Comparison of ENCODE assay signal across 8 cellular contexts in the genomic region with DNA sequence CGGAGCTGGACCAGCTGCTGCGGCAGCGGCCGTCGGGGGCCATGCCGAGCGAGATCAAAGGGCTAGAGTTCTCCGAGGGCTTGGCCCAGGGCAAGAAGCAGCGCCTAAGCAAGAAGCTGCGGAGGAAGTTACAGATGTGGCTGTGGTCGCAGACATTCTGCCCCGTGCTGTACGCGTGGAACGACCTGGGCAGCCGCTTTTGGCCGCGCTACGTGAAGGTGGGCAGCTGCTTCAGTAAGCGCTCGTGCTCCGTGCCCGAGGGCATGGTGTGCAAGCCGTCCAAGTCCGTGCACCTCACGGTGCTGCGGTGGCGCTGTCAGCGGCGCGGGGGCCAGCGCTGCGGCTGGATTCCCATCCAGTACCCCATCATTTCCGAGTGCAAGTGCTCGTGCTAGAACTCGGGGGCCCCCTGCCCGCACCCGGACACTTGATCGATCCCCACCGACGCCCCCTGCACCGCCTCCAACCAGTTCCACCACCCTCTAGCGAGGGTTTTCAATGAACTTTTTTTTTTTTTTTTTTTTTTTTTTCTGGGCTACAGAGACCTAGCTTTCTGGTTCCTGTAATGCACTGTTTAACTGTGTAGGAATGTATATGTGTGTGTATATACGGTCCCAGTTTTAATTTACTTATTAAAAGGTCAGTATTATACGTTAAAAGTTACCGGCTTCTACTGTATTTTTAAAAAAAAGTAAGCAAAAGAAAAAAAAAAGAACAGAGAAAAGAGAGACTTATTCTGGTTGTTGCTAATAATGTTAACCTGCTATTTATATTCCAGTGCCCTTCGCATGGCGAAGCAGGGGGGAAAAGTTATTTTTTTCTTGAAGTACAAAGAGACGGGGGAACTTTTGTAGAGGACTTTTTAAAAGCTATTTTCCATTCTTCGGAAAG. TPM values are rescaled to one million over a fixed set of nuclear protein-coding genes. Genes with fewer than 3 reads are reported as not detected.
DNase-seq lines count a peak whose midpoint lies in the region; FAIRE-seq and TF ChIP-seq lines count a peak whose summit lies in the region.

No MANE protein-coding gene starts in this region.

- CTCF ChIA-PET in H1 (lab: Charles Lee; ENCODE audit: partially characterized antibody) = interaction anchor here (0.5 to 3.6 kb wide), 13 partner anchors 9 to 203 kb away, joined by 3 to 17 read pairs (median 4); no protein-coding TSS in a partner anchor

- H3K36me3 ChIP-seq in WERI-Rb-1 (no peaks in the 10 kb centered on the region), H1 (ENCODE audit: control insufficient read depth in 2 of 4, insufficient read depth in 4 of 4, low read length in 3 of 4) (no peaks in the 10 kb centered on the region)

- H3K27me3 ChIP-seq in WERI-Rb-1 (ENCODE audit: insufficient read depth, low read depth, severe bottlenecking) (peaks cover 70% of the 10 kb centered on the region), H1 (replicated peaks in 1 of 4; ENCODE audit: control insufficient read depth in 3 of 4, extremely low read depth in 1 of 4, insufficient read depth in 3 of 4, low read length in 3 of 4) (peaks cover 12 to 64% (median 50%) of the 10 kb centered on the region in 4 experiments)

- H3K36me3 Mint-ChIP-seq in CD14-positive monocyte = peaks cover 5 to 7% of the 10 kb centered on the region in 2 donors
- no peaks in the 10 kb centered on the region for H3K36me3 Mint-ChIP-seq in nephron progenitor cell (ENCODE audit: low read depth)

- H2AFZ ChIP-seq in H1 (ENCODE audit: low read length) = peak overlapping the region; percentile 72; the same call in 1 of the 2 replicates

- H2BK5ac ChIP-seq in H1 (ENCODE audit: low read depth, low read length) = no peak overlapping the region

- H3K9me3 Mint-ChIP-seq in CD14-positive monocyte (peaks cover 0 to 22% (median 6%) of the 10 kb centered on the region in 7 donors), nephron progenitor cell (no peaks in the 10 kb centered on the region)

- no peak overlapping the region for H2AK5ac ChIP-seq in H1 (ENCODE audit: low read depth, low read length)

- FAIRE-seq in H1 (lab: Jason Lieb, UNC) = no peak

- peak overlapping the region; percentile 38 for H3K4me3 ChIP-seq in WERI-Rb-1 (ENCODE audit: low read depth, low read length)
- peak overlapping the region; percentile 39 to 75 (median 50) for H3K4me3 ChIP-seq in H1 (ENCODE audit: extremely low read depth in 1 of 4, insufficient read depth in 2 of 4, low read depth in 3 of 4, low read length in 4 of 4)

- H3K79me2 ChIP-seq in H1 (ENCODE audit: control insufficient read depth in 1 of 2, insufficient read depth in 2 of 2, low read length in 2 of 2) = no peaks in the 10 kb centered on the region

- H3K18ac ChIP-seq in H1 (ENCODE audit: extremely low read depth, low read length) = no peak overlapping the region; the same call in 1 of the 2 replicates

- H3K27me3 Mint-ChIP-seq in CD14-positive monocyte (ENCODE audit: low read depth in 3 of 3) (peaks cover 53 to 77% (median 57%) of the 10 kb centered on the region in 3 donors), nephron progenitor cell (ENCODE audit: low read depth, poor library complexity) (peaks cover 60% of the 10 kb centered on the region)

- WGBS in H1 (ENCODE audit: extremely low coverage in 1 of 2, insufficient coverage in 1 of 2, insufficient read length in 1 of 2, insufficient replicate concordance in 2 of 2, low coverage in 1 of 2, low lambda C conversion rate in 2 of 2, missing lambda C conversion rate in 1 of 2), 2 experiments = 6% methylated on average over 33 of the region's 50 CpGs; no CpG with 5 or more reads in 1 of the 2 experiments

- intact Hi-C loops in CD14-positive monocyte (cut with micrococcal nuclease) = loop anchor here (5.0 kb wide), 2 partner anchors 178 to 188 kb away; no protein-coding TSS in a partner anchor

- H2BK20ac ChIP-seq in H1 (ENCODE audit: low read length) = 0 out of 2 replicates have a peak overlapping the region, but pooled peaks have one; percentile 66

- peak overlapping the region; percentile 35 for H4K91ac ChIP-seq in H1 (replicated peaks; ENCODE audit: insufficient read length, low read length)

- H3K9ac ChIP-seq in H1 (replicated peaks in 1 of 4; ENCODE audit: extremely low read depth in 1 of 4, low read depth in 3 of 4, low read length in 3 of 4) = no peak overlapping the region

- H3K4me1 Mint-ChIP-seq in CD14-positive monocyte (peaks cover 42% of the 10 kb centered on the region), nephron progenitor cell (peaks cover 39% of the 10 kb centered on the region)

- no peak for TF ChIP-seq POLR2A in H1 (IDR thresholded peaks at IDR 0.05; ENCODE audit: control extremely low read depth in 1 of 2, low read depth in 2 of 2, low read length in 2 of 2)

- H3K14ac ChIP-seq in H1 (ENCODE audit: insufficient read length) = no peak overlapping the region

- no peak overlapping the region for H3K27ac Mint-ChIP-seq in CD14-positive monocyte
- no peak overlapping the region for H3K27ac Mint-ChIP-seq in nephron progenitor cell

- POLR2A ChIA-PET in H1 (lab: Charles Lee; ENCODE audit: partially characterized antibody) = interaction anchor here (0.6 to 0.7 kb wide), 2 partner anchors 53 to 106 kb away, joined by 3 read pairs; no protein-coding TSS in a partner anchor

- no peak overlapping the region for H3K56ac ChIP-seq in H1 (replicated peaks; ENCODE audit: insufficient read length, low read depth, low read length)

- H2BK120ac ChIP-seq in H1 (replicated peaks; ENCODE audit: low read depth, low read length) = no peak overlapping the region

- H2BK15ac ChIP-seq in H1 (ENCODE audit: low read length) = no peak overlapping the region; the same call in 1 of the 2 replicates

- H4K5ac ChIP-seq in H1 (ENCODE audit: insufficient read length, low read depth, low read length) = no peak overlapping the region

- peak overlapping the region; percentile 62 to 99 for H3K4me2 ChIP-seq in H1 (ENCODE audit: insufficient read depth in 1 of 2, low read depth in 2 of 2, low read length in 2 of 2)

- no peak for TF ChIP-seq RAD21 in H1 (IDR thresholded peaks at IDR 0.05 in 1 of 2, conservative IDR thresholded peaks at IDR 0.05 in 1 of 2; ENCODE audit: low read depth in 2 of 2, low read length in 2 of 2)

- peaks cover 0 to 11% (median 4%) of the 10 kb centered on the region in 4 experiments; a peak in 5 of 7 replicates for H3K4me1 ChIP-seq in H1 (replicated peaks in 1 of 4; ENCODE audit: control insufficient read depth in 3 of 4, insufficient read depth in 4 of 4, low read length in 3 of 4)

- H3K4me3 Mint-ChIP-seq in CD14-positive monocyte (peak overlapping the region; percentile 60 to 85), nephron progenitor cell (peak overlapping the region; percentile 83)

- H4K8ac ChIP-seq in H1 (ENCODE audit: extremely low read depth, insufficient read depth, low read length) = peak overlapping the region; percentile 26; the same call in 1 of the 2 replicates

- TF ChIP-seq CTCF in CD14-positive monocyte (IDR thresholded peaks at IDR 0.05) (no peak), WERI-Rb-1 (IDR thresholded peaks at IDR 0.05; ENCODE audit: low read depth, low read length) (peak; percentile 32; the same call in 1 of the 2 replicates), H1 (IDR thresholded peaks at IDR 0.05; ENCODE audit: control extremely low read depth in 1 of 3, insufficient read depth in 1 of 3, low read depth in 1 of 3, low read length in 3 of 3) (no peak), nephron progenitor cell (IDR thresholded peaks at IDR 0.05) (no peak)

- no peaks in the 10 kb centered on the region for H4K20me1 ChIP-seq in H1 (replicated peaks in 1 of 2; ENCODE audit: control insufficient read depth in 1 of 2, insufficient read depth in 2 of 2, low read length in 2 of 2)

- no peak overlapping the region for H3K4ac ChIP-seq in H1 (replicated peaks; ENCODE audit: insufficient read length, low read depth, low read length)

- H3K27ac ChIP-seq in WERI-Rb-1 (no peak overlapping the region), H1 (ENCODE audit: low read depth, low read length) (no peak overlapping the region)

- no peaks in the 10 kb centered on the region for H3K79me1 ChIP-seq in H1 (ENCODE audit: low read depth, low read length)

- H2BK12ac ChIP-seq in H1 (ENCODE audit: low read depth, low read length) = peak overlapping the region; percentile 72; the same call in 1 of the 2 replicates

- peaks cover 30% of the 10 kb centered on the region for H3K23me2 ChIP-seq in H1 (ENCODE audit: low read depth, low read length)

- DNase-seq in CD14-positive monocyte (ENCODE audit: low spot score) (peak; percentile 45), HK-2 (ENCODE audit: unreplicated experiment) (peak; percentile 38), WERI-Rb-1 (no peak), H1 (ENCODE audit: low read depth in 1 of 2, low spot score in 2 of 2) (peak in 1 of 2 experiments; percentile 74), nephron progenitor cell (no peak), NCI-H1436 (lab: John Stamatoyannopoulos, UW) (no peak), NCI-H446 treated with DMSO at 0.1 percent for 48 hours (lab: John Stamatoyannopoulos, UW) (no peak), DMS114 treated with DMSO at 0.1 percent for 48 hours (lab: John Stamatoyannopoulos, UW; ENCODE audit: unreplicated experiment) (no peak)

- H3K9me3 ChIP-seq in WERI-Rb-1 (ENCODE audit: severe bottlenecking) (no peaks in the 10 kb centered on the region), H1 (ENCODE audit: insufficient read depth in 2 of 2, low read depth in 1 of 2, low read length in 1 of 2) (no peaks in the 10 kb centered on the region)

- no peak for TF ChIP-seq EP300 in H1 (IDR thresholded peaks at IDR 0.05; ENCODE audit: borderline replicate concordance in 1 of 2, low read depth in 2 of 2, low read length in 2 of 2)

- no peak overlapping the region for H3K23ac ChIP-seq in H1 (ENCODE audit: insufficient read length)

TF ChIP-seq in H1, 55 proteins besides CTCF, POLR2A, EP300 and RAD21 (continues in another document):
- TF ChIP-seq HDAC2 (IDR thresholded peaks at IDR 0.05; ENCODE audit: borderline replicate concordance in 1 of 2, low read depth in 2 of 2, low read length in 2 of 2) (no peak), RNF2 (IDR thresholded peaks at IDR 0.05; ENCODE audit: borderline replicate concordance, low read depth, low read length, missing control alignments, poor library complexity, severe bottlenecking) (no peak), CTBP2 (IDR thresholded peaks at IDR 0.05; ENCODE audit: borderline replicate concordance, insufficient read depth, insufficient read length, low read length) (peak; percentile 34), CREB1 (IDR thresholded peaks at IDR 0.05) (no peak), CHD2 (IDR thresholded peaks at IDR 0.05; ENCODE audit: low read length) (no peak)

RNA-seq across cellular contexts. Expression of a gene that starts 1.3 kb away (rescaled TPM):
- under 1 TPM in 1 of 2 donors, not detected in 1; 0.11 TPM for polyA plus RNA-seq in CD14-positive monocyte
- 0.23 and 0.35 TPM in 2 replicates for total RNA-seq in H1 (2021; fragmentation: NEBNext Ultra II Directional; extraction: Animal tissue kit (Norgen Biotek cat#: 25700))
- 0.35 and 0.58 TPM in 2 replicates for polyA plus RNA-seq in H1 (2011; rRNA removed)
- 0.28 TPM for polyA plus RNA-seq in H1 (2011; cell fraction: cytosol; rRNA removed)
- polyA plus RNA-seq in H1 (2011; cell fraction: nucleus; rRNA removed) = 0.37 TPM
- 0.12 to 0.30 TPM (median 0.25 TPM) in 4 replicates for polyA plus RNA-seq in H1 (2012, experiment 1 of 2)
- polyA plus RNA-seq in H1 (2012, experiment 2 of 2) = 0.16 TPM
- polyA plus RNA-seq in H1 (2013, experiment 1 of 2) = 0.14 TPM
- 0.15 TPM for polyA plus RNA-seq in H1 (2013, experiment 2 of 2)
- 0.13 TPM in 1 of 2 replicates, not detected in the other for polyA minus RNA-seq in H1 (2011; rRNA and poly(A)+ RNA removed)
- polyA minus RNA-seq in H1 (2011; cell fraction: cytosol; rRNA and poly(A)+ RNA removed) = 0.81 TPM
- 0.40 TPM for polyA minus RNA-seq in H1 (2011; cell fraction: nucleus; rRNA and poly(A)+ RNA removed)

Comparison
In these comparisons a context has a peak if more than half of its experiments do, and no peak if none do; other contexts are left out.
1. DNase-seq: peak in CD14-positive monocyte (single experiment) and HK-2 (single experiment); none in WERI-Rb-1 (single experiment), nephron progenitor cell (single experiment), NCI-H1436 (single experiment), NCI-H446 treated with DMSO at 0.1 percent for 48 hours (single experiment) and DMS114 treated with DMSO at 0.1 percent for 48 hours (single experiment).